24 cellular contexts compared by ENCODE assay signal in genomic region chr22:46657655-46657953, GRCh38.
"Had no signal": no experiment of that assay in that cellular context is flagged by ENCODE, and none has a peak within 500 bp of the region (broad histone marks: within the 10 kb centered on the region; RNA-seq: fewer than 3 reads in every experiment).

No MANE protein-coding gene starts in this region.

- H3K9me3 ChIP-seq: Peyer's patch, SJSA1 had no signal

- H3K36me3 ChIP-seq: brain microvascular endothelial cell, cardiac muscle cell, SJSA1 had no signal

- H3K4me3 ChIP-seq: cardiac muscle cell, Peyer's patch, SJSA1 had no signal

- H3K27ac ChIP-seq: brain microvascular endothelial cell, cardiac muscle cell, KMS-11, Peyer's patch, SJSA1 had no signal

- H3K4me3 Mint-ChIP-seq: activated CD4-positive, alpha-beta memory T cell treated with anti-CD3 and anti-CD28 coated beads, Interleukin-2, amount 10 ng/mL, durations not matched to agents 7 days and 5 days; activated naive CD8-positive, alpha-beta T cell treated with anti-CD3 and anti-CD28 coated beads for 36 hours; activated T-cell treated with anti-CD3 and anti-CD28 coated beads, Interleukin-2, amount 50 U/mL, for 72 hours; IgD-negative memory B cell had no signal

- H3K9ac ChIP-seq: KMS-11 had no signal

- H3K4me2 ChIP-seq: KMS-11 had no signal

- H3K27ac Mint-ChIP-seq: activated CD4-positive, alpha-beta memory T cell treated with anti-CD3 and anti-CD28 coated beads, Interleukin-2, amount 10 ng/mL, durations not matched to agents 7 days and 5 days; activated naive CD8-positive, alpha-beta T cell treated with anti-CD3 and anti-CD28 coated beads for 36 hours; activated T-cell treated with anti-CD3 and anti-CD28 coated beads, Interleukin-2, amount 50 U/mL, for 72 hours; IgD-negative memory B cell had no signal

- DNase-seq: activated CD4-positive, alpha-beta memory T cell treated with anti-CD3 and anti-CD28 coated beads, Interleukin-2, amount 10 ng/mL, durations not matched to agents 7 days and 5 days; activated CD4-positive, alpha-beta T cell treated with anti-CD3 and anti-CD28 coated beads, Interleukin-2, amount 50 U/mL, for 1 hour; activated effector memory CD4-positive, alpha-beta T cell treated with anti-CD3 and anti-CD28 coated beads, Interleukin-2, amount 50 U/mL, for 16 hours; activated naive CD4-positive, alpha-beta T cell treated with Interleukin-2 at 50 U/mL for 16 hours; activated naive CD8-positive, alpha-beta T cell treated with anti-CD3 and anti-CD28 coated beads for 36 hours; activated T-cell treated with anti-CD3 and anti-CD28 coated beads, Interleukin-2, amount 50 U/mL, for 72 hours; brain microvascular endothelial cell; NCI-H1092 treated with DMSO at 0.1 percent for 48 hours; NCI-H1436; NCI-H1694 treated with DMSO at 0.1 percent for 48 hours; NCI-H2029 treated with DMSO at 0.1 percent for 48 hours; NCI-H345; NCI-H510A; NCI-H526 treated with DMSO at 0.1 percent for 48 hours; NK-92 treated with Interleukin-12 subunit alpha and Interleukin-12 subunit beta, amount 100 ng/mL, for 24 hours; Peyer's patch; SHP77; SW 1271 had no signal

- ATAC-seq: activated CD4-positive, CD25-positive, alpha-beta regulatory T cell treated with anti-CD3 and anti-CD28 coated beads, Interleukin-2, amount 50 U/mL, for 24 hours; activated T-cell treated with anti-CD3 and anti-CD28 coated beads, Interleukin-2, amount 50 U/mL, for 72 hours; SK-N-SH treated with all-trans-retinoic acid at 6 μM for 48 hours had no signal

- H3K9me3 Mint-ChIP-seq: activated CD4-positive, alpha-beta memory T cell treated with anti-CD3 and anti-CD28 coated beads, Interleukin-2, amount 10 ng/mL, durations not matched to agents 7 days and 5 days; activated naive CD8-positive, alpha-beta T cell treated with anti-CD3 and anti-CD28 coated beads for 36 hours; activated T-cell treated with anti-CD3 and anti-CD28 coated beads, Interleukin-2, amount 50 U/mL, for 72 hours; IgD-negative memory B cell had no signal

- H3K27me3 ChIP-seq: brain microvascular endothelial cell, cardiac muscle cell, Peyer's patch, SJSA1 had no signal

- H3K36me3 Mint-ChIP-seq: activated naive CD8-positive, alpha-beta T cell treated with anti-CD3 and anti-CD28 coated beads for 36 hours had no signal
